ENCODE assay signal across 16 cellular contexts in genomic region chr1:17620448-17620847, GRCh38.
"Had no signal": no experiment of that assay in that cellular context is flagged by ENCODE, and none has a peak within 500 bp of the region (broad histone marks: within the 10 kb centered on the region; RNA-seq: fewer than 3 reads in every experiment).

No MANE protein-coding gene starts in this region.

- H3K9me3 ChIP-seq: breast epithelium had no signal

- H3K4me3 ChIP-seq: hepatocyte had no signal

- H3K4me1 ChIP-seq: breast epithelium had no signal

- H2AFZ ChIP-seq: hepatocyte had no signal

- H3K27ac ChIP-seq: breast epithelium, hepatocyte had no signal

- H3K79me2 ChIP-seq: hepatocyte had no signal

- H3K27me3 ChIP-seq: breast epithelium, hepatocyte had no signal

- H3K4me2 ChIP-seq: hepatocyte had no signal

- DNase-seq: activated CD4-positive, alpha-beta memory T cell treated with anti-CD3 and anti-CD28 coated beads for 36 hours; activated CD4-positive, CD25-positive, alpha-beta regulatory T cell treated with anti-CD3 and anti-CD28 coated beads, Interleukin-2, amount 50 U/mL, for 72 hours; activated gamma-delta T cell; activated T-cell treated with anti-CD3 and anti-CD28 coated beads, Interleukin-2, amount 50 U/mL, for 48 hours; amygdala; effector CD4-positive, alpha-beta T cell; foreskin melanocyte; kidney; stimulated activated CD4-positive, alpha-beta T cell treated with anti-CD3 and anti-CD28 coated beads, Interleukin-2, amount 100 ng/mL, for 24 hours; stimulated activated naive CD4-positive, alpha-beta T cell; substantia nigra; SW 1271 had no signal

- FAIRE-seq: colon, endothelial cell of umbilical vein, kidney had no signal
